14 cellular contexts compared by ENCODE assay signal in the genomic region with DNA sequence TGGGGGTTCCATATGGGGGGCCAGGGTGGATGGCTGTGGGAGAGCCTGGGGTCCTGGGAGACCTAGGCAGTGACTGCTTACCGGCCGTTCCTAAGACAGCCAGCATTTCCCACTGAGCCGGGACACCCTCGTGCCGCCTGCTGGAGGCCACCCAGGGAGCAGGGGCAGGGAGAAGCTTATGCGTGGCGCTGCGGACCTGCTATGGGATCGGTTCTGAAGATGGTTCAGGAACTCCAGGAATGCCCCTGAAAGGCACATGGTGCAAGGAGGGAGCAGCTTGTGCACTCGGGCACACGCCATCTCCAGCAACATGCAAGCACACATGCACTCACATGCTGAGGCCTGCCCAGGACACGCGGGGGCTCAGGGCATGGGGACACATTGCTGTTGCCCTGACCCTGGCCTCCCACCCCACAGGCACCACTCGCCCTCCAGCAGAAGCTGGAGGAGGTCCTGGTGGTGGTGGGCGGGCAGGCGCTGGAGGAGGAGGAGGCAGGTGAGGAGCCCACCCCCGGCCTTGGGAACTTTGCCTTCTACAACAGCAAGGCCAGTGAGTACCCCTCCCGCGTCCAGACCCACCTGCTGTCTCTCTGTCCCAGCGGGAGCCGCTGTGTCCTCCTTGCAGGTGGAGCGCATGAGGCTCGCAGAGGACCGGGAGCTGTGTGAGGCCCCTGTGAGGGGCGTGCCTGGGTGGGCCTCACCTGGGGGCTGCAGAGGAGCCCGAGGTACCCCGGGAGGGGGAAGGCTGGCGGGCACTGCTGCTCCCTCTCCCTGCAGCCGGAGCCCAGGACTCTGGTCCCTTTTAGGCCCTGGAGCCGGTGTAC. TPM values are rescaled to one million over a fixed set of nuclear protein-coding genes. Genes with fewer than 3 reads are reported as not detected.
A peak's percentile ranks its signal among the peaks of the same experiment; 100 is the strongest.
DNase-seq lines count a peak whose midpoint lies in the region; ATAC-seq and TF ChIP-seq lines count a peak whose summit lies in the region.
"Had no signal": no experiment of that assay in that cellular context is flagged by ENCODE, and none has a peak within 500 bp of the region (broad histone marks: within the 10 kb centered on the region; RNA-seq: fewer than 3 reads in every experiment).

No MANE protein-coding gene starts in this region.

- no peak overlapping the region for H3K4me3 ChIP-seq in HEK293 (ENCODE audit: low read depth, low read length)
- no peak overlapping the region for H3K4me3 ChIP-seq in mucosa of descending colon
- H3K4me3 ChIP-seq in adrenal gland: no peak overlapping the region
- H3K4me3 ChIP-seq: sigmoid colon had no signal

- no peak for TF ChIP-seq POLR2A in adrenal gland (IDR thresholded peaks at IDR 0.05)

- peak; percentile 37 for DNase-seq in A172 (ENCODE audit: low spot score)
- no peak for DNase-seq in chondrocyte (ENCODE audit: low spot score)
- DNase-seq in mucosa of descending colon: no peak
- DNase-seq in hypothalamus (lab: John Stamatoyannopoulos, UW): no peak
- no peak for DNase-seq in adrenal gland
- DNase-seq in T-helper 2 cell treated with Interferon-gamma antibody and Interleukin-4, amounts not matched to agents 5 μg/mL and 100 μg/mL, for 36 hours (ENCODE audit: low spot score): no peak
- DNase-seq in GF-D8 (lab: John Stamatoyannopoulos, UW): no peak
- DNase-seq: activated CD4-positive, alpha-beta T cell treated with anti-CD3 and anti-CD28 coated beads, Interleukin-2, amount 50 U/mL, for 1 hour; activated naive CD4-positive, alpha-beta T cell treated with Interleukin-2 at 50 U/mL for 16 hours; midbrain; NCI-H2107; NCI-H526 treated with DMSO at 0.1 percent for 48 hours; sigmoid colon had no signal

- H3K36me3 ChIP-seq in HEK293 (ENCODE audit: control insufficient read depth in 2 of 2, insufficient read depth in 1 of 2, low read length in 2 of 2) (no peaks in the 10 kb centered on the region), mucosa of descending colon (ENCODE audit: low read depth) (no peaks in the 10 kb centered on the region), adrenal gland (replicated peaks in 1 of 2) (no peaks in the 10 kb centered on the region)
- H3K36me3 ChIP-seq: sigmoid colon had no signal

- 80 to 82% (median 81%) methylated on average over 21 to 30 of the region's 30 CpGs; no CpG with 5 or more reads in 1 of the 4 donors for WGBS in adrenal gland, 4 donors

- H3K27me3 ChIP-seq in adrenal gland: no peaks in the 10 kb centered on the region
- H3K27me3 ChIP-seq: sigmoid colon had no signal

- TF ChIP-seq CTCF in HEK293 (tag by site-specific recombination; IDR thresholded peaks at IDR 0.05): no peak
- TF ChIP-seq CTCF in chondrocyte (IDR thresholded peaks at IDR 0.05): no peak
- no peak for TF ChIP-seq CTCF in mucosa of descending colon (IDR thresholded peaks at IDR 0.05)
- TF ChIP-seq CTCF in adrenal gland (IDR thresholded peaks at IDR 0.05): no peak

- intact Hi-C loops in mucosa of descending colon (cut with DNase I, micrococcal nuclease): no loop called here
- intact Hi-C loops in adrenal gland (cut with DNase I): no loop called here

- H3K4me1 ChIP-seq in HEK293 (ENCODE audit: control insufficient read depth, insufficient read depth, low read length): no peaks in the 10 kb centered on the region
- H3K4me1 ChIP-seq in mucosa of descending colon (ENCODE audit: low read depth): peaks cover 19% of the 10 kb centered on the region
- no peaks in the 10 kb centered on the region for H3K4me1 ChIP-seq in adrenal gland (replicated peaks in 1 of 2)

- no peaks in the 10 kb centered on the region for H3K9me3 Mint-ChIP-seq in chondrocyte (ENCODE audit: low read depth)
- H3K9me3 Mint-ChIP-seq in T-helper 2 cell treated with Interferon-gamma antibody and Interleukin-4, amounts not matched to agents 5 μg/mL and 100 μg/mL, for 36 hours: no peaks in the 10 kb centered on the region

- CTCF ChIA-PET in HEK293 (lab: Yijun Ruan, JAX): interaction anchor here (0.6 to 0.7 kb wide), 2 partner anchors 42 to 74 kb away, joined by 3 to 6 read pairs; no protein-coding TSS in a partner anchor

- peak; percentile 27 for ATAC-seq in mucosa of descending colon

- H3K27ac ChIP-seq in HEK293 (ENCODE audit: extremely low read depth, low read depth, low read length) (no peak overlapping the region), adrenal gland (no peak overlapping the region)

- H3K27ac Mint-ChIP-seq in chondrocyte (ENCODE audit: unreplicated experiment): peak overlapping the region; percentile 70
- H3K27ac Mint-ChIP-seq in T-helper 2 cell treated with Interferon-gamma antibody and Interleukin-4, amounts not matched to agents 5 μg/mL and 100 μg/mL, for 36 hours: no peak overlapping the region

- H3K27me3 Mint-ChIP-seq in chondrocyte (ENCODE audit: low read depth): no peaks in the 10 kb centered on the region
- H3K27me3 Mint-ChIP-seq in T-helper 2 cell treated with Interferon-gamma antibody and Interleukin-4, amounts not matched to agents 5 μg/mL and 100 μg/mL, for 36 hours (ENCODE audit: low read depth): no peaks in the 10 kb centered on the region

- POLR2A ChIA-PET in HEK293 (lab: Yijun Ruan, JAX): interaction anchor here (0.5 kb wide), 1 partner anchor 82 kb away, joined by 3 read pairs; the partner anchor contains the start of gene SCLY

- H3K9me3 ChIP-seq in HEK293 (ENCODE audit: control insufficient read depth, insufficient read depth, low read depth, low read length) (no peaks in the 10 kb centered on the region), mucosa of descending colon (no peaks in the 10 kb centered on the region), adrenal gland (replicated peaks in 1 of 3) (no peaks in the 10 kb centered on the region)
- H3K9me3 ChIP-seq: sigmoid colon had no signal

- peaks cover 46% of the 10 kb centered on the region for H3K4me1 Mint-ChIP-seq in chondrocyte (ENCODE audit: low read depth)
- peaks cover 3% of the 10 kb centered on the region for H3K4me1 Mint-ChIP-seq in T-helper 2 cell treated with Interferon-gamma antibody and Interleukin-4, amounts not matched to agents 5 μg/mL and 100 μg/mL, for 36 hours (ENCODE audit: low read depth)

- peaks cover 9% of the 10 kb centered on the region for H3K36me3 Mint-ChIP-seq in chondrocyte (ENCODE audit: low read depth)
- no peaks in the 10 kb centered on the region for H3K36me3 Mint-ChIP-seq in T-helper 2 cell treated with Interferon-gamma antibody and Interleukin-4, amounts not matched to agents 5 μg/mL and 100 μg/mL, for 36 hours (ENCODE audit: low read depth)

- peak overlapping the region; percentile 68 for H3K4me3 Mint-ChIP-seq in chondrocyte (ENCODE audit: unreplicated experiment)
- no peak overlapping the region for H3K4me3 Mint-ChIP-seq in T-helper 2 cell treated with Interferon-gamma antibody and Interleukin-4, amounts not matched to agents 5 μg/mL and 100 μg/mL, for 36 hours

RNA-seq across cellular contexts. Expression of gene KLHL30, which starts 4.1 kb away (rescaled TPM):
- 6.3 and 7.4 TPM in 2 replicates for total RNA-seq in A172 (2014; rRNA removed; shearing (Covaris generic))
- 12.2 to 25.6 TPM (median 24.4 TPM) in 3 replicates for total RNA-seq in chondrocyte
- total RNA-seq in mucosa of descending colon: 1 to 10 TPM in 1 of 3 donors, under 1 TPM in 2; 0.17 to 1.1 (median 0.24) TPM
- 1 to 10 TPM in 1 of 8 donors, under 1 TPM in 4, not detected in 3; 0.10 to 4.3 (median 0.19) TPM for total RNA-seq in adrenal gland
- under 1 TPM in 2 of 3 donors, not detected in 1; 0.13 to 0.24 TPM for polyA plus RNA-seq in adrenal gland

RNA-seq across cellular contexts. Expression of gene ERFE, which starts 16.2 kb away (rescaled TPM):
- total RNA-seq in A172 (2014; rRNA removed; shearing (Covaris generic)): 25.3 and 31.3 TPM in 2 replicates
- total RNA-seq in chondrocyte: 1.8 to 10.3 TPM (median 9.4 TPM) in 3 replicates
- total RNA-seq in mucosa of descending colon: under 1 TPM; 0.38 to 0.58 (median 0.51) TPM
- under 1 TPM in 1 of 8 donors, not detected in 7; 0.36 TPM for total RNA-seq in adrenal gland
- polyA plus RNA-seq in adrenal gland: under 1 TPM in 1 of 3 donors, not detected in 2; 0.10 TPM

RNA-seq across cellular contexts. Expression of gene ESPNL, which starts 42.5 kb away (rescaled TPM):
- total RNA-seq in A172 (2014; rRNA removed; shearing (Covaris generic)): 0.29 TPM in 1 of 2 replicates, not detected in the other
- total RNA-seq in chondrocyte (0.07 to 0.17 TPM (median 0.15 TPM) in 3 replicates), mucosa of descending colon (under 1 TPM; 0.23 to 0.63 (median 0.47) TPM), adrenal gland (1 to 10 TPM in 2 of 8 donors, under 1 TPM in 2, not detected in 4; 0.69 to 3.6 (median 1.0) TPM)
- 1 to 10 TPM in 1 of 3 donors, under 1 TPM in 1, not detected in 1; 0.03 to 1.2 TPM for polyA plus RNA-seq in adrenal gland
